Comparison of ENCODE assay signal across 8 cellular contexts in genomic region chr5:95858023-95858461, GRCh38. TPM values are rescaled to one million over a fixed set of nuclear protein-coding genes. Genes with fewer than 3 reads are reported as not detected.
DNase-seq lines count a peak whose midpoint lies in the region; ATAC-seq and TF ChIP-seq lines count a peak whose summit lies in the region.

No MANE protein-coding gene starts in this region.

- peak overlapping the region; percentile 40 to 49 for H3K27ac Mint-ChIP-seq in natural killer cell treated with Interleukin-12 subunit alpha and Interleukin-12 subunit beta and Interleukin-15 and Interleukin-18, amount 100 ng/mL, for 72 hours
- H3K27ac Mint-ChIP-seq in natural killer cell (no peak overlapping the region), endodermal cell (no peak overlapping the region)

- peaks cover 15% of the 10 kb centered on the region for H3K4me1 ChIP-seq in endodermal cell (ENCODE audit: control insufficient read depth, insufficient read depth, low read length)

- no peak for DNase-seq in natural killer cell treated with Interleukin-12 subunit alpha and Interleukin-12 subunit beta and Interleukin-15 and Interleukin-18, amount 100 ng/mL, for 72 hours (ENCODE audit: low spot score)
- DNase-seq in natural killer cell: no peak
- no peak for DNase-seq in endodermal cell
- peak; percentile 39 for DNase-seq in myocyte (ENCODE audit: low read depth)
- DNase-seq in mesenteric fat pad (ENCODE audit: low spot score): no peak
- no peak for DNase-seq in HUDEP-2 (lab: John Stamatoyannopoulos, UW; ENCODE audit: unreplicated experiment in 76 of 76)

- no peak overlapping the region for H3K4me3 Mint-ChIP-seq in natural killer cell treated with Interleukin-12 subunit alpha and Interleukin-12 subunit beta and Interleukin-15 and Interleukin-18, amount 100 ng/mL, for 72 hours
- H3K4me3 Mint-ChIP-seq in natural killer cell: no peak overlapping the region
- H3K4me3 Mint-ChIP-seq in endodermal cell: no peak overlapping the region

- intact Hi-C loops in natural killer cell (cut with micrococcal nuclease): loop anchor here (1.0 to 5.0 kb wide), 3 partner anchors 104 to 743 kb away; partner anchors contain the start of gene ELL2

- peaks cover 35 to 40% of the 10 kb centered on the region in 2 donors for H3K4me1 Mint-ChIP-seq in natural killer cell treated with Interleukin-12 subunit alpha and Interleukin-12 subunit beta and Interleukin-15 and Interleukin-18, amount 100 ng/mL, for 72 hours (ENCODE audit: low read depth in 2 of 2)
- H3K4me1 Mint-ChIP-seq in natural killer cell (peaks cover 7 to 17% of the 10 kb centered on the region in 2 donors), endodermal cell (peaks cover 50% of the 10 kb centered on the region)

- TF ChIP-seq CTCF in natural killer cell (IDR thresholded peaks at IDR 0.05) (no peak), endodermal cell (conservative IDR thresholded peaks at IDR 0.05) (no peak)

- WGBS in endodermal cell (ENCODE audit: insufficient coverage in 1 of 2, insufficient read length in 1 of 2), 2 experiments: 79 to 86% methylated on average over 6 to 8 of the region's 8 CpGs

- H3K9me3 Mint-ChIP-seq in natural killer cell treated with Interleukin-12 subunit alpha and Interleukin-12 subunit beta and Interleukin-15 and Interleukin-18, amount 100 ng/mL, for 72 hours: no peaks in the 10 kb centered on the region
- H3K9me3 Mint-ChIP-seq in natural killer cell: no peaks in the 10 kb centered on the region
- H3K9me3 Mint-ChIP-seq in endodermal cell: no peaks in the 10 kb centered on the region

- H3K27me3 ChIP-seq in endodermal cell (ENCODE audit: control insufficient read depth, insufficient read depth, low read length, poor library complexity, severe bottlenecking): no peaks in the 10 kb centered on the region

- no peak overlapping the region for H3K4me3 ChIP-seq in endodermal cell (ENCODE audit: low read length)

- peaks cover 13 to 24% of the 10 kb centered on the region in 2 donors for H3K27me3 Mint-ChIP-seq in natural killer cell treated with Interleukin-12 subunit alpha and Interleukin-12 subunit beta and Interleukin-15 and Interleukin-18, amount 100 ng/mL, for 72 hours
- H3K27me3 Mint-ChIP-seq in natural killer cell (ENCODE audit: low read depth in 2 of 2): peaks cover 31 to 43% of the 10 kb centered on the region in 2 donors
- no peaks in the 10 kb centered on the region for H3K27me3 Mint-ChIP-seq in endodermal cell (ENCODE audit: insufficient read depth)

- peak overlapping the region; percentile 85 for H3K27ac ChIP-seq in endodermal cell (ENCODE audit: low read depth, low read length)

- no peak for ATAC-seq in natural killer cell treated with Interleukin-12 subunit alpha and Interleukin-12 subunit beta and Interleukin-15 and Interleukin-18, amount 100 ng/mL, for 72 hours
- ATAC-seq in natural killer cell (no peak), HG03196 (IDR thresholded peaks at IDR 0.05; ENCODE audit: unreplicated experiment) (no peak), HG02973 (IDR thresholded peaks at IDR 0.05; ENCODE audit: unreplicated experiment) (no peak)

- no peaks in the 10 kb centered on the region for H3K36me3 Mint-ChIP-seq in natural killer cell treated with Interleukin-12 subunit alpha and Interleukin-12 subunit beta and Interleukin-15 and Interleukin-18, amount 100 ng/mL, for 72 hours
- no peaks in the 10 kb centered on the region for H3K36me3 Mint-ChIP-seq in natural killer cell
- H3K36me3 Mint-ChIP-seq in endodermal cell (ENCODE audit: low read depth): no peaks in the 10 kb centered on the region

- no peaks in the 10 kb centered on the region for H3K9me3 ChIP-seq in endodermal cell (ENCODE audit: control insufficient read depth, low read length)

- H3K36me3 ChIP-seq in endodermal cell (ENCODE audit: control insufficient read depth, insufficient read depth, low read length): no peaks in the 10 kb centered on the region

- H3K9ac ChIP-seq in endodermal cell (ENCODE audit: extremely low read depth, low read length, poor library complexity, severe bottlenecking): no peak overlapping the region

RNA-seq across cellular contexts. Expression of gene GLRX, which starts 35.5 kb away (rescaled TPM):
- 100 to 1,000 TPM; 109 to 408 TPM for total RNA-seq in natural killer cell treated with Interleukin-12 subunit alpha and Interleukin-12 subunit beta and Interleukin-15 and Interleukin-18, amount 100 ng/mL, for 72 hours
- total RNA-seq in natural killer cell: 100 to 1,000 TPM in 1 of 3 donors, 10 to 100 TPM in 2; 59.2 to 102 (median 62.5) TPM
- 10 to 100 TPM; 18.9 to 26.3 TPM for total RNA-seq in endodermal cell
- 33.6 TPM for polyA plus RNA-seq in endodermal cell (2013, experiment 1 of 2)
- polyA plus RNA-seq in endodermal cell (2013, experiment 2 of 2): 34.9 TPM
- total RNA-seq in myocyte: 169 and 223 TPM in 2 replicates
- 276 TPM for polyA plus RNA-seq in myocyte (2012)
- 155 TPM for total RNA-seq in mesenteric fat pad

Comparison
In these comparisons a context has a peak if more than half of its experiments do, and no peak if none do; other contexts are left out.
1. H3K27ac Mint-ChIP-seq: peak in natural killer cell treated with Interleukin-12 subunit alpha and Interleukin-12 subunit beta and Interleukin-15 and Interleukin-18, amount 100 ng/mL, for 72 hours (2 of 2); none in natural killer cell (0 of 2) and endodermal cell (single experiment).